Comparison of ENCODE assay signal across 9 cellular contexts in genomic region chr5:111227805-111228204, GRCh38. TPM values are rescaled to one million over a fixed set of nuclear protein-coding genes. Genes with fewer than 3 reads are reported as not detected.
A peak's percentile ranks its signal among the peaks of the same experiment; 100 is the strongest.
DNase-seq lines count a peak whose midpoint lies in the region; ATAC-seq and TF ChIP-seq lines count a peak whose summit lies in the region.
"Had no signal": no experiment of that assay in that cellular context is flagged by ENCODE, and none has a peak within 500 bp of the region (broad histone marks: within the 10 kb centered on the region; RNA-seq: fewer than 3 reads in every experiment).

No MANE protein-coding gene starts in this region.

- H3K36me3 ChIP-seq in CD4-positive, alpha-beta memory T cell (ENCODE audit: insufficient read depth, low read length) = no peaks in the 10 kb centered on the region
- H3K36me3 ChIP-seq in IMR-90 (ENCODE audit: control insufficient read depth, insufficient read depth, low read length) (no peaks in the 10 kb centered on the region), endodermal cell (ENCODE audit: control insufficient read depth, insufficient read depth, low read length) (no peaks in the 10 kb centered on the region)

- H3K4me2 ChIP-seq in IMR-90 (ENCODE audit: low read depth, low read length) = no peak overlapping the region; the same call in 1 of the 2 replicates

- H4K8ac ChIP-seq in IMR-90 (ENCODE audit: low read depth in 2 of 2, low read length in 2 of 2) = no peak overlapping the region

- no peak overlapping the region for H2AFZ ChIP-seq in IMR-90 (replicated peaks; ENCODE audit: low read length, poor library complexity)

- no peak overlapping the region for H3K9ac ChIP-seq in IMR-90 (ENCODE audit: low read depth, low read length)
- no peak overlapping the region for H3K9ac ChIP-seq in endodermal cell (ENCODE audit: extremely low read depth, low read length, poor library complexity, severe bottlenecking)

- H3K4ac ChIP-seq in IMR-90 (ENCODE audit: low read depth, low read length) = no peak overlapping the region

- H4K91ac ChIP-seq in IMR-90 (ENCODE audit: insufficient read depth, low read depth, low read length) = no peak overlapping the region

- no peak overlapping the region for H2AK9ac ChIP-seq in IMR-90 (replicated peaks; ENCODE audit: low read depth, low read length, poor library complexity)

- no peak overlapping the region for H2BK20ac ChIP-seq in IMR-90 (ENCODE audit: low read depth, low read length)

- no peaks in the 10 kb centered on the region for H3K9me3 ChIP-seq in CD4-positive, alpha-beta memory T cell (ENCODE audit: control insufficient read depth in 1 of 2, low read length in 2 of 2)
- H3K9me3 ChIP-seq in IMR-90 (ENCODE audit: control insufficient read depth, insufficient read depth, low read length) (no peaks in the 10 kb centered on the region), endodermal cell (ENCODE audit: control insufficient read depth, low read length) (no peaks in the 10 kb centered on the region)

- H3K14ac ChIP-seq in IMR-90 (replicated peaks; ENCODE audit: low read depth, low read length) = no peak overlapping the region

- no peak overlapping the region for H2BK15ac ChIP-seq in IMR-90 (ENCODE audit: low read depth, low read length)

- H3K27ac ChIP-seq in CD4-positive, alpha-beta memory T cell (ENCODE audit: low read depth, low read length) = peak overlapping the region; percentile 82
- H3K27ac ChIP-seq in IMR-90 (ENCODE audit: insufficient read depth, low read length) = no peak overlapping the region
- no peak overlapping the region for H3K27ac ChIP-seq in endodermal cell (ENCODE audit: low read depth, low read length)

- H3K4me3 Mint-ChIP-seq in CD4-positive, alpha-beta memory T cell = peak overlapping the region; percentile 85 to 98 (median 96)
- H3K4me3 Mint-ChIP-seq in endodermal cell = no peak overlapping the region

- WGBS in IMR-90 (ENCODE audit: extremely low coverage in 2 of 2, insufficient read length in 1 of 2), 2 experiments = no CpG with 5 or more reads among the region's 4 CpGs
- 82% methylated on average over 4 of the region's 4 CpGs; no CpG with 5 or more reads in 1 of the 2 experiments for WGBS in endodermal cell (ENCODE audit: insufficient coverage in 1 of 2, insufficient read length in 1 of 2), 2 experiments

- H3K23ac ChIP-seq in IMR-90 (ENCODE audit: low read depth, low read length) = no peak overlapping the region

- no peaks in the 10 kb centered on the region; the same call in 1 of the 2 replicates for H3K9me1 ChIP-seq in IMR-90 (ENCODE audit: insufficient read depth, low read length)

- H3K4me3 ChIP-seq in CD4-positive, alpha-beta memory T cell (ENCODE audit: low read length in 2 of 2) = peak overlapping the region; percentile 15 to 87
- H3K4me3 ChIP-seq in IMR-90 (ENCODE audit: insufficient read depth, low read depth, low read length) = no peak overlapping the region
- no peak overlapping the region for H3K4me3 ChIP-seq in endodermal cell (ENCODE audit: low read length)

- TF ChIP-seq RAD21 in IMR-90 (IDR thresholded peaks at IDR 0.05; ENCODE audit: low read length) = no peak

- H3K4me1 Mint-ChIP-seq in CD4-positive, alpha-beta memory T cell = peaks cover 48 to 87% (median 64%) of the 10 kb centered on the region in 4 donors
- H3K4me1 Mint-ChIP-seq in endodermal cell = no peaks in the 10 kb centered on the region

- H3K79me1 ChIP-seq in IMR-90 (ENCODE audit: low read depth in 1 of 2, low read length in 2 of 2) = no peaks in the 10 kb centered on the region

- DNase-seq in CD4-positive, alpha-beta memory T cell = peak in 1 of 5 donors; percentile 30
- DNase-seq in IMR-90 (peak; percentile 16), iris pigment epithelial cell (ENCODE audit: low read depth) (peak; percentile 11), NCI-H2029 (lab: John Stamatoyannopoulos, UW) (no peak), endodermal cell (no peak), NCI-H526 treated with DMSO at 0.1 percent for 48 hours (lab: John Stamatoyannopoulos, UW) (no peak), RKO (ENCODE audit: low spot score) (no peak)
- peak; percentile 73 for DNase-seq in activated effector memory CD4-positive, alpha-beta T cell treated with anti-CD3 and anti-CD28 coated beads, Interleukin-2, amount 50 U/mL, for 16 hours
- DNase-seq: activated CD8-positive, alpha-beta memory T cell treated with anti-CD3 and anti-CD28 coated beads, Interleukin-2, amount 50 U/mL, for 4 hours had no signal

- peaks cover 14 to 36% of the 10 kb centered on the region in 2 donors for H3K36me3 Mint-ChIP-seq in CD4-positive, alpha-beta memory T cell
- no peaks in the 10 kb centered on the region for H3K36me3 Mint-ChIP-seq in endodermal cell (ENCODE audit: low read depth)

- intact Hi-C loops in CD4-positive, alpha-beta memory T cell (cut with micrococcal nuclease) = loop anchor here (5.0 to 10.0 kb wide), 2 partner anchors 136 to 1543 kb away; partner anchors contain the start of genes MAN2A1 and WDR36
- intact Hi-C loops in IMR-90 (cut with micrococcal nuclease) = loop anchor here (5.0 kb wide), 1 partner anchor 919 kb away; no protein-coding TSS in a partner anchor

- in situ Hi-C loops in IMR-90 (cut with MboI; ENCODE audit: low sequenced_read_pairs) = no loop called here

- dilution Hi-C loops in IMR-90 (cut with HindIII; ENCODE audit: low sequenced_read_pairs, unreplicated experiment) = no loop called here

- no peaks in the 10 kb centered on the region for H3K27me3 Mint-ChIP-seq in CD4-positive, alpha-beta memory T cell
- H3K27me3 Mint-ChIP-seq in endodermal cell (ENCODE audit: insufficient read depth) = peaks cover 38% of the 10 kb centered on the region

- H3K4me1 ChIP-seq in CD4-positive, alpha-beta memory T cell (ENCODE audit: insufficient read depth, low read length) = peaks cover 69% of the 10 kb centered on the region
- H3K4me1 ChIP-seq in IMR-90 (ENCODE audit: control insufficient read depth, insufficient read depth, low read length) = no peaks in the 10 kb centered on the region; the same call in 1 of the 2 replicates
- H3K4me1 ChIP-seq in endodermal cell (ENCODE audit: control insufficient read depth, insufficient read depth, low read length) = no peaks in the 10 kb centered on the region

- no TSS peak for BruUV-seq in IMR-90 (replicated peaks; lab: Mats Ljungman, UMichigan)

- no peak for TF ChIP-seq CTCF in IMR-90 (conservative IDR thresholded peaks at IDR 0.05; ENCODE audit: low read depth, low read length)
- no peak for TF ChIP-seq CTCF in endodermal cell (conservative IDR thresholded peaks at IDR 0.05)

- no peak overlapping the region for H2BK120ac ChIP-seq in IMR-90 (ENCODE audit: low read depth, low read length)

- H3K18ac ChIP-seq in IMR-90 (ENCODE audit: low read depth, low read length) = no peak overlapping the region

- H4K20me1 ChIP-seq in IMR-90 (ENCODE audit: insufficient read depth, low read length) = no peaks in the 10 kb centered on the region

- TF ChIP-seq POLR2A in IMR-90 (IDR thresholded peaks at IDR 0.05; ENCODE audit: low read depth, low read length) = no peak

- no peak overlapping the region for H3K56ac ChIP-seq in IMR-90 (ENCODE audit: extremely low read depth, insufficient read depth, low read length)

- no peak overlapping the region for H4K5ac ChIP-seq in IMR-90 (ENCODE audit: low read depth, low read length)

- no peaks in the 10 kb centered on the region for H3K27me3 ChIP-seq in CD4-positive, alpha-beta memory T cell (ENCODE audit: insufficient read depth, low read length)
- H3K27me3 ChIP-seq in IMR-90 (ENCODE audit: control insufficient read depth, insufficient read depth, low read length) (no peaks in the 10 kb centered on the region), endodermal cell (ENCODE audit: control insufficient read depth, insufficient read depth, low read length, poor library complexity, severe bottlenecking) (peaks cover 31% of the 10 kb centered on the region)

- CTCF ChIA-PET in CD4-positive, alpha-beta memory T cell (lab: Charles Lee; ENCODE audit: partially characterized antibody) = interaction anchor here (0.7 to 9.4 kb wide), 4 partner anchors 8 to 283 kb away, joined by 3 to 127 read pairs (median 6); no protein-coding TSS in a partner anchor
- CTCF ChIA-PET in IMR-90 (lab: Yijun Ruan, JAX) = interaction anchor here (0.8 kb wide), 1 partner anchor 262 kb away, joined by 3 read pairs; no protein-coding TSS in a partner anchor

- no peak overlapping the region for H2AK5ac ChIP-seq in IMR-90 (ENCODE audit: low read depth, low read length)

- H3K27ac Mint-ChIP-seq in CD4-positive, alpha-beta memory T cell = peak overlapping the region; percentile 83 to 95 (median 95)
- H3K27ac Mint-ChIP-seq in endodermal cell = no peak overlapping the region

- H3K9me3 Mint-ChIP-seq in CD4-positive, alpha-beta memory T cell = peaks cover 0 to 1% (median 0%) of the 10 kb centered on the region in 8 donors
- no peaks in the 10 kb centered on the region for H3K9me3 Mint-ChIP-seq in endodermal cell

- H2BK5ac ChIP-seq in IMR-90 (ENCODE audit: low read depth, low read length, poor library complexity, severe bottlenecking) = no peak overlapping the region

- no peak for ATAC-seq in IMR-90 (ENCODE audit: low read depth)

- POLR2A ChIA-PET in CD4-positive, alpha-beta memory T cell (lab: Charles Lee; ENCODE audit: partially characterized antibody) = interaction anchor here (1.1 to 11.2 kb wide), 5 partner anchors 9 to 91 kb away, joined by 3 to 206 read pairs (median 6); no protein-coding TSS in a partner anchor
- POLR2A ChIA-PET in IMR-90 (lab: Charles Lee; ENCODE audit: unreplicated experiment) = no interaction called here

TF ChIP-seq in IMR-90, 13 proteins besides CTCF, POLR2A, EP300 and RAD21 (continues in another document):
- TF ChIP-seq CEBPB (IDR thresholded peaks at IDR 0.05; ENCODE audit: low read depth, low read length) (no peak), FOS (IDR thresholded peaks at IDR 0.05; ENCODE audit: low read depth, low read length) (no peak), MAFK (IDR thresholded peaks at IDR 0.05; ENCODE audit: low read depth, low read length) (no peak), RCOR1 (IDR thresholded peaks at IDR 0.05; ENCODE audit: insufficient replicate concordance, low read length) (no peak), NFE2L2 (IDR thresholded peaks at IDR 0.05; ENCODE audit: low read depth, low read length) (no peak), CHD1 (IDR thresholded peaks at IDR 0.05; ENCODE audit: low read depth, low read length) (no peak)

RNA-seq across cellular contexts. Expression of gene CAMK4, which starts 3.6 kb away (rescaled TPM):
- 100 to 1,000 TPM; 243 to 257 TPM for total RNA-seq in CD4-positive, alpha-beta memory T cell
- polyA plus RNA-seq in CD4-positive, alpha-beta memory T cell = 10 to 100 TPM; 84.3 to 86.9 TPM
- total RNA-seq in IMR-90 (2012; rRNA removed) (4.8 and 6.7 TPM in 2 replicates), endodermal cell (1 to 10 TPM; 2.8 to 3.9 TPM)
- 2.6 and 3.7 TPM in 2 replicates for polyA plus RNA-seq in IMR-90 (2012; rRNA removed)
- polyA plus RNA-seq in IMR-90 (2012; cell fraction: cytosol; rRNA removed) = 2.1 TPM in 2 replicates
- 0.67 and 1.8 TPM in 2 replicates for polyA plus RNA-seq in IMR-90 (2012; cell fraction: nucleus; rRNA removed; ENCODE audit: low replicate concordance)
- polyA plus RNA-seq in endodermal cell (2013, experiment 1 of 2) = 3.8 TPM
- 3.6 TPM for polyA plus RNA-seq in endodermal cell (2013, experiment 2 of 2)

Comparison
In these comparisons a context has a peak if more than half of its experiments do, and no peak if none do; other contexts are left out.
1. DNase-seq: peak in IMR-90 (single experiment), activated effector memory CD4-positive, alpha-beta T cell treated with anti-CD3 and anti-CD28 coated beads, Interleukin-2, amount 50 U/mL, for 16 hours (single experiment) and iris pigment epithelial cell (single experiment); none in NCI-H2029 (single experiment), endodermal cell (single experiment), NCI-H526 treated with DMSO at 0.1 percent for 48 hours (single experiment) and RKO (single experiment).
2. H3K4me3 ChIP-seq: peak in CD4-positive, alpha-beta memory T cell (2 of 2); none in IMR-90 (single experiment) and endodermal cell (single experiment).
3. RNA of gene CAMK4, which starts 3.6 kb away (total RNA-seq): 243 to 257 TPM in CD4-positive, alpha-beta memory T cell; 4.8 to 6.7 TPM in IMR-90 and 2.8 to 3.9 TPM in endodermal cell; every median in the first group is over 10 times any median in the second.